31 cellular contexts compared by ENCODE assay signal in genomic region chr1:17148950-17149608, GRCh38. TPM values are rescaled to one million over a fixed set of nuclear protein-coding genes. Genes with fewer than 3 reads are reported as not detected.
A peak's percentile ranks its signal among the peaks of the same experiment; 100 is the strongest.
DNase-seq lines count a peak whose midpoint lies in the region; ATAC-seq and TF ChIP-seq lines count a peak whose summit lies in the region.
"Had no signal": no experiment of that assay in that cellular context is flagged by ENCODE, and none has a peak within 500 bp of the region (broad histone marks: within the 10 kb centered on the region; RNA-seq: fewer than 3 reads in every experiment).

No MANE protein-coding gene starts in this region.

- H3K27ac ChIP-seq in uterus: no peak overlapping the region
- H3K27ac ChIP-seq: upper lobe of left lung had no signal

- peaks cover 46% of the 10 kb centered on the region for H3K27me3 Mint-ChIP-seq in activated naive CD4-positive, alpha-beta T cell treated with anti-CD3 and anti-CD28 coated beads, Interleukin-2, amount 10 ng/mL, durations not matched to agents 7 days and 5 days

- no peaks in the 10 kb centered on the region for H3K36me3 Mint-ChIP-seq in activated naive CD4-positive, alpha-beta T cell treated with anti-CD3 and anti-CD28 coated beads, Interleukin-2, amount 10 ng/mL, durations not matched to agents 7 days and 5 days

- H3K4me1 Mint-ChIP-seq in activated naive CD4-positive, alpha-beta T cell treated with anti-CD3 and anti-CD28 coated beads, Interleukin-2, amount 10 ng/mL, durations not matched to agents 7 days and 5 days: no peaks in the 10 kb centered on the region
- H3K4me1 Mint-ChIP-seq: central memory CD8-positive, alpha-beta T cell; endodermal cell had no signal

- CTCF ChIA-PET in activated naive CD4-positive, alpha-beta T cell treated with anti-CD3 and anti-CD28 coated beads, Interleukin-2, amount 10 ng/mL, durations not matched to agents 7 days and 5 days (lab: Charles Lee): no interaction called here

- peaks cover 0 to 3% of the 10 kb centered on the region in 2 donors for H3K9me3 ChIP-seq in uterus

- H3K36me3 ChIP-seq in H7 (replicated peaks; ENCODE audit: control insufficient read depth, insufficient read depth, low read length) (no peaks in the 10 kb centered on the region), uterus (no peaks in the 10 kb centered on the region)
- H3K36me3 ChIP-seq: upper lobe of left lung had no signal

- TF ChIP-seq POLR2A in uterus (IDR thresholded peaks at IDR 0.05): no peak

- H3K4me3 ChIP-seq in H7 (ENCODE audit: insufficient read depth, low read depth, low read length): no peak overlapping the region
- H3K4me3 ChIP-seq in cardiac fibroblast (replicated peaks in 1 of 2; ENCODE audit: low read depth in 2 of 2, low read length in 2 of 2): no peak overlapping the region
- no peak overlapping the region for H3K4me3 ChIP-seq in uterus
- H3K4me3 ChIP-seq: smooth muscle cell, upper lobe of left lung had no signal

- DNase-seq in AG08395 (ENCODE audit: low spot score) (peak; percentile 20), H7 (peak; percentile 61), cardiac fibroblast (ENCODE audit: low read depth in 2 of 2) (peak; percentile 19 to 33), iris pigment epithelial cell (ENCODE audit: low read depth) (peak; percentile 42), uterus (no peak)
- no peak for DNase-seq in activated naive CD4-positive, alpha-beta T cell treated with anti-CD3 and anti-CD28 coated beads, Interleukin-2, amount 10 ng/mL, durations not matched to agents 7 days and 5 days
- DNase-seq: activated CD4-positive, alpha-beta memory T cell treated with anti-CD3 and anti-CD28 coated beads for 36 hours; activated CD8-positive, alpha-beta memory T cell treated with anti-CD3 and anti-CD28 coated beads, Interleukin-2, amount 50 U/mL, for 4 hours; activated naive CD4-positive, alpha-beta T cell treated with Interleukin-2 at 50 U/mL for 16 hours; CD4-positive, alpha-beta T cell; endodermal cell; hippocampal formation; left colon; MV-4-11; NCI-H146; NCI-H446 treated with DMSO at 0.1 percent for 48 hours; stimulated activated naive CD4-positive, alpha-beta T cell; T-helper 1 cell had no signal

- ATAC-seq in GM21381 (IDR thresholded peaks at IDR 0.05; ENCODE audit: unreplicated experiment) (no peak), GM18873 (IDR thresholded peaks at IDR 0.05; ENCODE audit: low FRiP score, unreplicated experiment) (no peak)
- ATAC-seq: activated CD4-positive, CD25-positive, alpha-beta regulatory T cell treated with anti-CD3 and anti-CD28 coated beads, Interleukin-2, amount 50 U/mL, for 24 hours; natural killer cell treated with Interleukin-12 subunit alpha and Interleukin-12 subunit beta and Interleukin-15 and Interleukin-18, amount 100 ng/mL, for 72 hours had no signal

- no peak overlapping the region for H3K27ac Mint-ChIP-seq in activated naive CD4-positive, alpha-beta T cell treated with anti-CD3 and anti-CD28 coated beads, Interleukin-2, amount 10 ng/mL, durations not matched to agents 7 days and 5 days
- H3K27ac Mint-ChIP-seq: activated CD4-positive, alpha-beta memory T cell treated with anti-CD3 and anti-CD28 coated beads for 36 hours; activated T-helper 1 cell treated with anti-CD3 and anti-CD28 coated beads, Interleukin-12 subunit alpha, Interleukin-12 subunit beta, Interleukin-2, Interleukin-4 antibody, amounts not matched to agents 30 ng/mL and 10 ng/mL and 1 ng/mL, durations not matched to agents 14 hours and 24 hours and 36 hours; CD4-positive, alpha-beta T cell; dendritic cell treated with granulocyte-macrophage colony-stimulating factor and Interleukin-4, amounts not matched to agents 40 ng/mL and 50 ng/mL, for 4 days; endodermal cell; natural killer cell treated with Interleukin-12 subunit alpha and Interleukin-12 subunit beta and Interleukin-15 and Interleukin-18, amount 100 ng/mL, for 72 hours had no signal

- intact Hi-C loops in uterus (cut with DNase I; ENCODE audit: low total_unique reads): no loop called here

- no peak overlapping the region for H3K4me3 Mint-ChIP-seq in activated naive CD4-positive, alpha-beta T cell treated with anti-CD3 and anti-CD28 coated beads, Interleukin-2, amount 10 ng/mL, durations not matched to agents 7 days and 5 days
- H3K4me3 Mint-ChIP-seq: activated CD4-positive, alpha-beta memory T cell treated with anti-CD3 and anti-CD28 coated beads for 36 hours; activated T-helper 1 cell treated with anti-CD3 and anti-CD28 coated beads, Interleukin-12 subunit alpha, Interleukin-12 subunit beta, Interleukin-2, Interleukin-4 antibody, amounts not matched to agents 30 ng/mL and 10 ng/mL and 1 ng/mL, durations not matched to agents 14 hours and 24 hours and 36 hours; CD4-positive, alpha-beta T cell; central memory CD8-positive, alpha-beta T cell; dendritic cell treated with granulocyte-macrophage colony-stimulating factor and Interleukin-4, amounts not matched to agents 40 ng/mL and 50 ng/mL, for 4 days; endodermal cell; natural killer cell treated with Interleukin-12 subunit alpha and Interleukin-12 subunit beta and Interleukin-15 and Interleukin-18, amount 100 ng/mL, for 72 hours had no signal

- peaks cover 12% of the 10 kb centered on the region for H3K9me3 Mint-ChIP-seq in activated naive CD4-positive, alpha-beta T cell treated with anti-CD3 and anti-CD28 coated beads, Interleukin-2, amount 10 ng/mL, durations not matched to agents 7 days and 5 days

- H3K4me1 ChIP-seq in uterus: no peaks in the 10 kb centered on the region

- no peak for TF ChIP-seq CTCF in cardiac fibroblast (IDR thresholded peaks at IDR 0.05; ENCODE audit: low read depth, low read length)
- no peak for TF ChIP-seq CTCF in uterus (IDR thresholded peaks at IDR 0.05)

- no peaks in the 10 kb centered on the region for H3K27me3 ChIP-seq in H7 (ENCODE audit: control insufficient read depth, insufficient read depth, low read length)
- peaks cover 0 to 16% of the 10 kb centered on the region in 2 donors for H3K27me3 ChIP-seq in uterus

RNA-seq across cellular contexts. Expression of gene PADI2, which starts 29.8 kb away (rescaled TPM):
- 2.0 and 2.1 TPM in 2 replicates for total RNA-seq in H7 (2014; rRNA removed; shearing (Covaris generic))
- 1 to 10 TPM in 1 of 4 donors, under 1 TPM in 3; 0.29 to 2.8 (median 0.67) TPM for total RNA-seq in uterus
- total RNA-seq: activated CD4-positive, alpha-beta memory T cell treated with anti-CD3 and anti-CD28 coated beads for 36 hours; activated T-helper 1 cell treated with anti-CD3 and anti-CD28 coated beads, Interleukin-12 subunit alpha, Interleukin-12 subunit beta, Interleukin-2, Interleukin-4 antibody, amounts not matched to agents 30 ng/mL and 10 ng/mL and 1 ng/mL, durations not matched to agents 14 hours and 24 hours and 36 hours; fibroblast of lung; natural killer cell treated with Interleukin-12 subunit alpha and Interleukin-12 subunit beta and Interleukin-15 and Interleukin-18, amount 100 ng/mL, for 72 hours; smooth muscle cell had no signal

RNA-seq across cellular contexts. Expression of gene PADI1, which starts 55.8 kb away (rescaled TPM):
- 0.07 and 0.45 TPM in 2 replicates for total RNA-seq in H7 (2014; rRNA removed; shearing (Covaris generic))
- under 1 TPM in 1 of 4 donors, not detected in 3; 0.14 TPM for total RNA-seq in uterus
- total RNA-seq: activated CD4-positive, alpha-beta memory T cell treated with anti-CD3 and anti-CD28 coated beads for 36 hours; activated T-helper 1 cell treated with anti-CD3 and anti-CD28 coated beads, Interleukin-12 subunit alpha, Interleukin-12 subunit beta, Interleukin-2, Interleukin-4 antibody, amounts not matched to agents 30 ng/mL and 10 ng/mL and 1 ng/mL, durations not matched to agents 14 hours and 24 hours and 36 hours; CD4-positive, alpha-beta T cell; fibroblast of lung; mucosa of gallbladder; natural killer cell treated with Interleukin-12 subunit alpha and Interleukin-12 subunit beta and Interleukin-15 and Interleukin-18, amount 100 ng/mL, for 72 hours; OCI-LY7; SK-MEL-5; upper lobe of left lung had no signal

Comparison
In these comparisons a context has a peak if more than half of its experiments do, and no peak if none do; other contexts are left out.
1. DNase-seq: peak in AG08395 (single experiment), H7 (single experiment), cardiac fibroblast (2 of 2) and iris pigment epithelial cell (single experiment); none in uterus (0 of 2) and activated naive CD4-positive, alpha-beta T cell treated with anti-CD3 and anti-CD28 coated beads, Interleukin-2, amount 10 ng/mL, durations not matched to agents 7 days and 5 days (single experiment).